ENCODE assay signal across 18 cellular contexts in genomic region chr9:121778252-121779225, GRCh38.
DNase-seq lines count a peak whose midpoint lies in the region; ATAC-seq, FAIRE-seq and TF ChIP-seq lines count a peak whose summit lies in the region.
"Had no signal": no experiment of that assay in that cellular context is flagged by ENCODE, and none has a peak within 500 bp of the region (broad histone marks: within the 10 kb centered on the region; RNA-seq: fewer than 3 reads in every experiment).

No MANE protein-coding gene starts in this region.

- H3K36me3 Mint-ChIP-seq in nephron (ENCODE audit: low read depth) = peaks cover 82% of the 10 kb centered on the region
- H3K36me3 Mint-ChIP-seq: activated CD4-positive, alpha-beta memory T cell treated with anti-CD3 and anti-CD28 coated beads for 36 hours; immature natural killer cell had no signal

- DNase-seq in AG10803 (ENCODE audit: low read depth) (peak; percentile 24), amniotic epithelial cell (ENCODE audit: low read depth) (peak; percentile 40), fibroblast of villous mesenchyme (ENCODE audit: low read depth) (peak; percentile 44), RPMI8226 (no peak), NOMO-1 (lab: John Stamatoyannopoulos, UW; ENCODE audit: unreplicated experiment in 2 of 2) (no peak), small intestine (no peak)
- DNase-seq: ACHN; activated CD4-positive, alpha-beta memory T cell treated with anti-CD3 and anti-CD28 coated beads for 36 hours; COR-L47; immature natural killer cell; Karpas-422; NCI-H1436; NCI-H345 had no signal

- no peak overlapping the region for H3K27ac ChIP-seq in small intestine (ENCODE audit: low read depth in 1 of 2, low read length in 1 of 2)
- H3K27ac ChIP-seq: thoracic aorta had no signal

- H3K27me3 ChIP-seq in small intestine (ENCODE audit: control insufficient read depth in 2 of 2, insufficient read depth in 2 of 2, low read length in 2 of 2) = no peaks in the 10 kb centered on the region
- H3K27me3 ChIP-seq: adrenal gland had no signal

- no peaks in the 10 kb centered on the region for H3K9me3 ChIP-seq in small intestine (ENCODE audit: control insufficient read depth, low read depth)
- H3K9me3 ChIP-seq: adrenal gland, thoracic aorta had no signal

- no peak for TF ChIP-seq CTCF in AG10803 (conservative IDR thresholded peaks at IDR 0.05; ENCODE audit: low read length)
- no peak for TF ChIP-seq CTCF in fibroblast of villous mesenchyme (IDR thresholded peaks at IDR 0.05; ENCODE audit: insufficient read depth, low read depth, low read length)
- TF ChIP-seq CTCF in nephron (IDR thresholded peaks at IDR 0.05; ENCODE audit: unreplicated experiment in 3 of 3) = no peak

- H3K4me3 Mint-ChIP-seq in nephron = no peak overlapping the region
- H3K4me3 Mint-ChIP-seq: activated CD4-positive, alpha-beta memory T cell treated with anti-CD3 and anti-CD28 coated beads for 36 hours; immature natural killer cell had no signal

- H3K9me3 Mint-ChIP-seq in nephron = peaks cover 10% of the 10 kb centered on the region
- H3K9me3 Mint-ChIP-seq: activated T-helper 2 cell treated with anti-CD3 and anti-CD28 coated beads, Interferon-gamma antibody, Interleukin-2, Interleukin-4, amounts not matched to agents 10 μg/mL and 5 μg/mL and 100 μg/mL, durations not matched to agents 14 hours and 24 hours and 36 hours had no signal

- H3K27me3 Mint-ChIP-seq in nephron (ENCODE audit: low read depth) = no peaks in the 10 kb centered on the region

- peaks cover 21 to 24% of the 10 kb centered on the region in 2 donors for H3K36me3 ChIP-seq in small intestine (ENCODE audit: control insufficient read depth in 2 of 2, insufficient read depth in 2 of 2, low read length in 2 of 2)

- H3K27ac Mint-ChIP-seq in nephron = peak overlapping the region in 2 of 3 experiments; percentile 14 to 24
- H3K27ac Mint-ChIP-seq: activated CD4-positive, alpha-beta memory T cell treated with anti-CD3 and anti-CD28 coated beads for 36 hours; activated T-helper 2 cell treated with anti-CD3 and anti-CD28 coated beads, Interferon-gamma antibody, Interleukin-2, Interleukin-4, amounts not matched to agents 10 μg/mL and 5 μg/mL and 100 μg/mL, durations not matched to agents 14 hours and 24 hours and 36 hours; immature natural killer cell had no signal

- no peak for ATAC-seq in GM19452 (IDR thresholded peaks at IDR 0.05; ENCODE audit: unreplicated experiment)

- H3K4me1 ChIP-seq in small intestine (ENCODE audit: control insufficient read depth in 2 of 2, insufficient read depth in 1 of 2, low read depth in 1 of 2, low read length in 1 of 2) = no peaks in the 10 kb centered on the region

- peaks cover 28% of the 10 kb centered on the region for H3K4me1 Mint-ChIP-seq in nephron
- H3K4me1 Mint-ChIP-seq: immature natural killer cell had no signal

- no peak for FAIRE-seq in small intestine (lab: Jason Lieb, UNC)

- H3K4me3 ChIP-seq in AG10803 (ENCODE audit: low read length) (no peak overlapping the region), fibroblast of villous mesenchyme (ENCODE audit: low read depth, low read length) (no peak overlapping the region), small intestine (ENCODE audit: low read depth in 1 of 2, low read length in 2 of 2) (no peak overlapping the region)
- H3K4me3 ChIP-seq: adrenal gland, thoracic aorta had no signal

- 84 to 96% (median 90%) methylated on average over 4 of the region's 4 CpGs for WGBS in small intestine, 3 donors

Comparison
In these comparisons a context has a peak if more than half of its experiments do, and no peak if none do; other contexts are left out.
1. DNase-seq: peak in AG10803 (single experiment), amniotic epithelial cell (single experiment) and fibroblast of villous mesenchyme (single experiment); none in RPMI8226 (single experiment), NOMO-1 (0 of 2) and small intestine (single experiment).